Comparison of ENCODE assay signal across 9 cellular contexts in genomic region chr14:59897757-59898383, GRCh38.
A peak's percentile ranks its signal among the peaks of the same experiment; 100 is the strongest.
DNase-seq lines count a peak whose midpoint lies in the region; ATAC-seq and TF ChIP-seq lines count a peak whose summit lies in the region.
"Had no signal": no experiment of that assay in that cellular context is flagged by ENCODE, and none has a peak within 500 bp of the region (broad histone marks: within the 10 kb centered on the region; RNA-seq: fewer than 3 reads in every experiment).

No MANE protein-coding gene starts in this region.

- TF ChIP-seq CTCF in MM.1S (IDR thresholded peaks at IDR 0.05; ENCODE audit: low read length) (peak; percentile 22; the same call in 1 of the 2 replicates), VCaP (conservative IDR thresholded peaks at IDR 0.05) (peak; percentile 77)

- H2AFZ ChIP-seq in MM.1S (ENCODE audit: low read length) = no peak overlapping the region

- H3K27me3 ChIP-seq in MM.1S (replicated peaks; ENCODE audit: insufficient read depth, low read length) = no peaks in the 10 kb centered on the region

- ATAC-seq in GM19452 (IDR thresholded peaks at IDR 0.05; ENCODE audit: unreplicated experiment) = no peak

- no peak overlapping the region for H3K9ac ChIP-seq in MM.1S (ENCODE audit: low read length)

- H4K20me1 ChIP-seq in MM.1S (ENCODE audit: insufficient read depth, low read length) = no peaks in the 10 kb centered on the region

- no peak overlapping the region for H3K4me2 ChIP-seq in MM.1S (ENCODE audit: low read depth, low read length)

- no peaks in the 10 kb centered on the region for H3K79me2 ChIP-seq in MM.1S (ENCODE audit: low read length)

- DNase-seq in NCI-H1694 treated with DMSO at 0.1 percent for 48 hours (lab: John Stamatoyannopoulos, UW) (peak; percentile 15), NCI-H1694 (lab: John Stamatoyannopoulos, UW) (no peak), MM.1S (no peak), kidney tubule cell (ENCODE audit: low spot score) (peak; percentile 45), T-helper 1 cell (no peak)
- no peak for DNase-seq in stimulated activated naive CD4-positive, alpha-beta T cell treated with Interleukin-2 at 50 U/mL for 16 hours (lab: John Stamatoyannopoulos, UW)
- DNase-seq: activated B cell treated with CpG ODN at 0.5 μM for 24 hours had no signal

- no peaks in the 10 kb centered on the region for H3K36me3 ChIP-seq in MM.1S (replicated peaks; ENCODE audit: insufficient read depth, low read length)

- no peaks in the 10 kb centered on the region for H3K9me2 ChIP-seq in MM.1S (replicated peaks; ENCODE audit: insufficient read depth, low read length)

- no peaks in the 10 kb centered on the region for H3K9me3 ChIP-seq in MM.1S (replicated peaks; ENCODE audit: insufficient read depth, low read length)

- no peak overlapping the region for H3K4me3 ChIP-seq in MM.1S (ENCODE audit: low read length)

- no peak overlapping the region for H3K27ac ChIP-seq in MM.1S (ENCODE audit: low read length)
- H3K27ac ChIP-seq in VCaP = no peak overlapping the region; the same call in 1 of the 2 replicates

- H3K4me1 ChIP-seq in MM.1S (ENCODE audit: low read length) = no peaks in the 10 kb centered on the region

- H3F3A ChIP-seq in MM.1S (ENCODE audit: insufficient read depth, low read length) = no peaks in the 10 kb centered on the region

Comparison
In these comparisons a context has a peak if more than half of its experiments do, and no peak if none do; other contexts are left out.
1. DNase-seq: peak in NCI-H1694 treated with DMSO at 0.1 percent for 48 hours (single experiment) and kidney tubule cell (single experiment); none in NCI-H1694 (single experiment), MM.1S (single experiment), stimulated activated naive CD4-positive, alpha-beta T cell treated with Interleukin-2 at 50 U/mL for 16 hours (single experiment) and T-helper 1 cell (0 of 5).